ENCODE assay signal across 15 cellular contexts in genomic region chr12:65121956-65122469, GRCh38. TPM values are rescaled to one million over a fixed set of nuclear protein-coding genes. Genes with fewer than 3 reads are reported as not detected.
DNase-seq lines count a peak whose midpoint lies in the region; ATAC-seq and TF ChIP-seq lines count a peak whose summit lies in the region.
"Had no signal": no experiment of that assay in that cellular context is flagged by ENCODE, and none has a peak within 500 bp of the region (broad histone marks: within the 10 kb centered on the region; RNA-seq: fewer than 3 reads in every experiment).

No MANE protein-coding gene starts in this region.

- H3K9me3 Mint-ChIP-seq in activated T-cell treated with anti-CD3 and anti-CD28 coated beads, Interleukin-2, amount 50 U/mL, for 4 hours = no peaks in the 10 kb centered on the region
- no peaks in the 10 kb centered on the region for H3K9me3 Mint-ChIP-seq in WTC11
- H3K9me3 Mint-ChIP-seq in stimulated activated effector memory CD8-positive, alpha-beta T cell treated with anti-CD3 and anti-CD28 coated beads, Interleukin-12 subunit alpha, Interleukin-12 subunit beta, amount 100 ng/mL, for 72 hours = no peaks in the 10 kb centered on the region

- peaks cover 40% of the 10 kb centered on the region for H3K27me3 Mint-ChIP-seq in activated T-cell treated with anti-CD3 and anti-CD28 coated beads, Interleukin-2, amount 50 U/mL, for 4 hours (ENCODE audit: low read depth)
- peaks cover 52% of the 10 kb centered on the region for H3K27me3 Mint-ChIP-seq in WTC11 (ENCODE audit: low read depth)

- H3K27ac Mint-ChIP-seq in WTC11 = no peak overlapping the region
- no peak overlapping the region for H3K27ac Mint-ChIP-seq in stimulated activated effector memory CD8-positive, alpha-beta T cell treated with anti-CD3 and anti-CD28 coated beads, Interleukin-12 subunit alpha, Interleukin-12 subunit beta, amount 100 ng/mL, for 72 hours

- no peak for TF ChIP-seq CTCF in WTC11 (IDR thresholded peaks at IDR 0.05)

- CTCF ChIA-PET in WTC11 (lab: Charles Lee) = interaction anchor here (1.6 to 6.9 kb wide), 7 partner anchors 17 to 326 kb away, joined by 5 to 50 read pairs (median 9); partner anchors contain the start of gene LEMD3

- peak overlapping the region; percentile 14 for H3K4me3 ChIP-seq in iPS-11a (ENCODE audit: low read depth, low read length)

- no peak for DNase-seq in activated T-cell treated with anti-CD3 and anti-CD28 coated beads, Interleukin-2, amount 50 U/mL, for 4 hours
- DNase-seq in activated T-cell treated with anti-CD3 and anti-CD28 coated beads, Interleukin-2, amount 50 U/mL, for 1 hour = no peak
- DNase-seq in WTC11 (ENCODE audit: low spot score) = no peak
- no peak for DNase-seq in stimulated activated effector memory CD8-positive, alpha-beta T cell treated with anti-CD3 and anti-CD28 coated beads, Interleukin-12 subunit alpha, Interleukin-12 subunit beta, amount 100 ng/mL, for 72 hours (ENCODE audit: low spot score in 2 of 2)
- DNase-seq in KBM-7 = no peak
- no peak for DNase-seq in NAMALWA (ENCODE audit: low spot score)
- DNase-seq: colonic mucosa, left cardiac atrium, NCI-H187, NCI-H510A, thyroid gland had no signal

- POLR2A ChIA-PET in WTC11 (lab: Charles Lee) = interaction anchor here (0.5 to 1.7 kb wide), 2 partner anchors 47 to 143 kb away, joined by 3 to 4 read pairs; partner anchors contain the start of gene LEMD3

- no peak for ATAC-seq in activated T-cell treated with anti-CD3 and anti-CD28 coated beads, Interleukin-2, amount 50 U/mL, for 4 hours
- no peak for ATAC-seq in WTC11
- ATAC-seq in stimulated activated effector memory CD8-positive, alpha-beta T cell treated with anti-CD3 and anti-CD28 coated beads, Interleukin-12 subunit alpha, Interleukin-12 subunit beta, amount 100 ng/mL, for 72 hours = no peak
- no peak for ATAC-seq in HG03469 (IDR thresholded peaks at IDR 0.05; ENCODE audit: unreplicated experiment)

- in situ Hi-C loops in KBM-7 (cut with MboI; ENCODE audit: low pct_unique_long_range_greater_than_20kb, low sequenced_read_pairs) = loop anchor here (25.0 kb wide), 1 partner anchor 115 kb away; no protein-coding TSS in a partner anchor

- H3K4me3 Mint-ChIP-seq in activated T-cell treated with anti-CD3 and anti-CD28 coated beads, Interleukin-2, amount 50 U/mL, for 4 hours = peak overlapping the region; percentile 44
- peak overlapping the region; percentile 55 for H3K4me3 Mint-ChIP-seq in WTC11
- H3K4me3 Mint-ChIP-seq in stimulated activated effector memory CD8-positive, alpha-beta T cell treated with anti-CD3 and anti-CD28 coated beads, Interleukin-12 subunit alpha, Interleukin-12 subunit beta, amount 100 ng/mL, for 72 hours = peak overlapping the region; percentile 32

- H3K4me1 Mint-ChIP-seq in activated T-cell treated with anti-CD3 and anti-CD28 coated beads, Interleukin-2, amount 50 U/mL, for 4 hours (ENCODE audit: low read depth) = peaks cover 9% of the 10 kb centered on the region
- H3K4me1 Mint-ChIP-seq in WTC11 = peaks cover 5% of the 10 kb centered on the region; the same call in 1 of the 2 replicates
- H3K4me1 Mint-ChIP-seq in stimulated activated effector memory CD8-positive, alpha-beta T cell treated with anti-CD3 and anti-CD28 coated beads, Interleukin-12 subunit alpha, Interleukin-12 subunit beta, amount 100 ng/mL, for 72 hours = peaks cover 6% of the 10 kb centered on the region

- H3K36me3 Mint-ChIP-seq in activated T-cell treated with anti-CD3 and anti-CD28 coated beads, Interleukin-2, amount 50 U/mL, for 4 hours (ENCODE audit: insufficient read depth) = no peaks in the 10 kb centered on the region
- H3K36me3 Mint-ChIP-seq in WTC11 = no peaks in the 10 kb centered on the region
- H3K36me3 Mint-ChIP-seq in stimulated activated effector memory CD8-positive, alpha-beta T cell treated with anti-CD3 and anti-CD28 coated beads, Interleukin-12 subunit alpha, Interleukin-12 subunit beta, amount 100 ng/mL, for 72 hours = no peaks in the 10 kb centered on the region

TF ChIP-seq in WTC11, 78 proteins besides CTCF, POLR2A, EP300 and RAD21 (continues in another document):
- TF ChIP-seq CREB1 (CRISPR knock-in tag; IDR thresholded peaks at IDR 0.05) (no peak), SMAD3 (CRISPR knock-in tag; IDR thresholded peaks at IDR 0.05; ENCODE audit: borderline replicate concordance) (no peak), HMGA2 (CRISPR knock-in tag; IDR thresholded peaks at IDR 0.05) (no peak), KAT7 (CRISPR knock-in tag; IDR thresholded peaks at IDR 0.05; ENCODE audit: borderline replicate concordance) (no peak), HMGXB4 (CRISPR knock-in tag; IDR thresholded peaks at IDR 0.05) (no peak), TCF7 (CRISPR knock-in tag; IDR thresholded peaks at IDR 0.05; ENCODE audit: low read depth) (no peak), CREM (CRISPR knock-in tag; IDR thresholded peaks at IDR 0.05) (no peak), TEAD1 (CRISPR knock-in tag; IDR thresholded peaks at IDR 0.05) (no peak), ATF1 (CRISPR knock-in tag; IDR thresholded peaks at IDR 0.05) (no peak), ARID4B (CRISPR knock-in tag; IDR thresholded peaks at IDR 0.05; ENCODE audit: borderline replicate concordance) (no peak), NR2C2 (CRISPR knock-in tag; IDR thresholded peaks at IDR 0.05) (no peak), JUN (CRISPR knock-in tag; IDR thresholded peaks at IDR 0.05) (no peak), ZNF423 (CRISPR knock-in tag; IDR thresholded peaks at IDR 0.05) (no peak), USF2 (CRISPR knock-in tag; IDR thresholded peaks at IDR 0.05) (no peak), FOXJ3 (CRISPR knock-in tag; IDR thresholded peaks at IDR 0.05; ENCODE audit: borderline replicate concordance) (no peak), PRRX2 (CRISPR knock-in tag; IDR thresholded peaks at IDR 0.05) (no peak), IRF2 (CRISPR knock-in tag; IDR thresholded peaks at IDR 0.05; ENCODE audit: borderline replicate concordance, low read depth) (no peak), IRF1 (CRISPR knock-in tag; IDR thresholded peaks at IDR 0.05) (no peak)

RNA-seq across cellular contexts. Expression of gene WIF1, which starts 0.9 kb away (rescaled TPM):
- under 1 TPM in 1 of 3 donors, not detected in 2; 0.08 TPM for total RNA-seq in activated T-cell treated with anti-CD3 and anti-CD28 coated beads, Interleukin-2, amount 50 U/mL, for 4 hours
- 0.69 to 1.8 TPM (median 1.5 TPM) in 3 replicates for total RNA-seq in WTC11 (2021)
- total RNA-seq: GM12878, renal cortical epithelial cell, thyroid gland had no signal

RNA-seq across cellular contexts. Expression of gene LEMD3, which starts 47.4 kb away (rescaled TPM):
- 10 to 100 TPM; 30.9 to 34.3 (median 32.5) TPM for total RNA-seq in activated T-cell treated with anti-CD3 and anti-CD28 coated beads, Interleukin-2, amount 50 U/mL, for 4 hours
- total RNA-seq in WTC11 (2021) = 28.7 to 31.3 TPM (median 29.8 TPM) in 3 replicates
